34 cellular contexts compared by ENCODE assay signal in genomic region chr1:234696986-234697385, GRCh38.
DNase-seq lines count a peak whose midpoint lies in the region; ATAC-seq, FAIRE-seq and TF ChIP-seq lines count a peak whose summit lies in the region.
"Had no signal": no experiment of that assay in that cellular context is flagged by ENCODE, and none has a peak within 500 bp of the region (broad histone marks: within the 10 kb centered on the region; RNA-seq: fewer than 3 reads in every experiment).

No MANE protein-coding gene starts in this region.

- no peak overlapping the region for H3K27ac ChIP-seq in astrocyte (ENCODE audit: low read depth, low read length)
- H3K27ac ChIP-seq in body of pancreas, result no peak overlapping the region
- H3K27ac ChIP-seq: adrenal gland, epithelial cell of prostate, heart right ventricle, psoas muscle, transverse colon had no signal

- H3K4me3 Mint-ChIP-seq in astrocyte (ENCODE audit: unreplicated experiment), result no peak overlapping the region
- H3K4me3 Mint-ChIP-seq: natural killer cell; T-helper 1 cell treated with Interleukin-12 subunit alpha and Interleukin-12 subunit beta and Interleukin-4 antibody, amounts not matched to agents 30 μg/mL and 1 μg/mL, for 36 hours had no signal

- no peak overlapping the region for H3K27ac Mint-ChIP-seq in astrocyte (ENCODE audit: unreplicated experiment)
- H3K27ac Mint-ChIP-seq: natural killer cell; T-helper 1 cell treated with Interleukin-12 subunit alpha and Interleukin-12 subunit beta and Interleukin-4 antibody, amounts not matched to agents 30 μg/mL and 1 μg/mL, for 36 hours had no signal

- TF ChIP-seq POLR2A in GM12891 (IDR thresholded peaks at IDR 0.05; ENCODE audit: low read depth, low read length), result no peak
- TF ChIP-seq POLR2A in body of pancreas (IDR thresholded peaks at IDR 0.05), result no peak

- no peak overlapping the region for H3K9ac ChIP-seq in astrocyte (ENCODE audit: low read length)

- no peaks in the 10 kb centered on the region for H3K79me2 ChIP-seq in astrocyte (ENCODE audit: insufficient read depth, low read length)

- H3K4me3 ChIP-seq in astrocyte (ENCODE audit: insufficient read depth, low read depth, low read length), result no peak overlapping the region
- H3K4me3 ChIP-seq in fibroblast of pulmonary artery (replicated peaks; ENCODE audit: low read depth, low read length), result no peak overlapping the region
- H3K4me3 ChIP-seq in body of pancreas, result no peak overlapping the region
- H3K4me3 ChIP-seq: adrenal gland, heart right ventricle, psoas muscle, transverse colon had no signal

- TF ChIP-seq CTCF in astrocyte (IDR thresholded peaks at IDR 0.05; ENCODE audit: insufficient read depth, low read depth, low read length), result no peak
- no peak for TF ChIP-seq CTCF in fibroblast of pulmonary artery (IDR thresholded peaks at IDR 0.05; ENCODE audit: low read length, missing control alignments)
- no peak for TF ChIP-seq CTCF in GM13976 (IDR thresholded peaks at IDR 0.05; ENCODE audit: borderline replicate concordance, control extremely low read depth, extremely low read depth, insufficient read depth, missing control alignments)
- no peak for TF ChIP-seq CTCF in body of pancreas (IDR thresholded peaks at IDR 0.05)

- ATAC-seq in body of pancreas, result no peak
- ATAC-seq: heart right ventricle, natural killer cell, psoas muscle, sciatic nerve, SK-N-SH treated with all-trans-retinoic acid at 6 μM for 48 hours had no signal

- H3K36me3 ChIP-seq in astrocyte (ENCODE audit: insufficient read depth, low read length), result no peaks in the 10 kb centered on the region
- H3K36me3 ChIP-seq in body of pancreas (replicated peaks in 1 of 2; ENCODE audit: insufficient read depth in 1 of 2, low read depth in 2 of 2), result no peaks in the 10 kb centered on the region
- H3K36me3 ChIP-seq: adrenal gland, heart right ventricle, transverse colon had no signal

- DNase-seq in GM12891 (ENCODE audit: insufficient read length, low spot score) (no peak), astrocyte (ENCODE audit: low read depth) (peak; percentile 83), fibroblast of pulmonary artery (ENCODE audit: low read depth) (peak; percentile 29), cortex of kidney (lab: John Stamatoyannopoulos, UW) (no peak), GM13976 (ENCODE audit: low spot score) (no peak), body of pancreas (no peak)
- DNase-seq in activated naive CD4-positive, alpha-beta T cell treated with anti-CD3 and anti-CD28 coated beads, Interleukin-2, amount 50 U/mL, for 16 hours, result no peak
- DNase-seq: activated CD4-positive, alpha-beta T cell treated with anti-CD3 and anti-CD28 coated beads, Interleukin-2, amount 50 U/mL, for 48 hours; activated naive CD4-positive, alpha-beta T cell; activated T-cell treated with anti-CD3 and anti-CD28 coated beads, Interleukin-2, amount 50 U/mL, for 48 hours; adrenal gland; DMS79; effector CD8-positive, alpha-beta T cell; GDM1; H7; heart right ventricle; Kasumi-1; natural killer cell; NCI-H1417; NCI-H2081 treated with DMSO at 0.1 percent for 48 hours; NCI-H2227 treated with DMSO at 0.1 percent for 48 hours; NCI-H526 treated with DMSO at 0.1 percent for 48 hours; occipital lobe; psoas muscle; Right ventricle myocardium superior; stimulated activated CD4-positive, alpha-beta T cell treated with anti-CD3 and anti-CD28 coated beads, Interleukin-4, amount 100 ng/mL, for 4 hours; transverse colon had no signal

- H2AFZ ChIP-seq in astrocyte (ENCODE audit: low read depth, low read length), result no peak overlapping the region

- in situ Hi-C loops in GM13976 (cut with MboI; ENCODE audit: low sequenced_read_pairs, unreplicated experiment), result no loop called here

- peaks cover 12% of the 10 kb centered on the region for H3K4me1 ChIP-seq in astrocyte (ENCODE audit: insufficient read depth, low read length)
- H3K4me1 ChIP-seq in body of pancreas, result no peaks in the 10 kb centered on the region

- H3K27me3 ChIP-seq in astrocyte (ENCODE audit: insufficient read depth, low read length), result no peaks in the 10 kb centered on the region
- H3K27me3 ChIP-seq in body of pancreas, result no peaks in the 10 kb centered on the region
- H3K27me3 ChIP-seq: adrenal gland, heart right ventricle, transverse colon had no signal

- H3K4me2 ChIP-seq in astrocyte (ENCODE audit: low read length), result no peak overlapping the region

- peaks cover 15% of the 10 kb centered on the region for H3K4me1 Mint-ChIP-seq in astrocyte (ENCODE audit: low read depth, unreplicated experiment)
- H3K4me1 Mint-ChIP-seq: natural killer cell had no signal

- H3K9me3 Mint-ChIP-seq in astrocyte (ENCODE audit: unreplicated experiment), result peaks cover 5% of the 10 kb centered on the region
- H3K9me3 Mint-ChIP-seq: natural killer cell; T-helper 1 cell treated with Interleukin-12 subunit alpha and Interleukin-12 subunit beta and Interleukin-4 antibody, amounts not matched to agents 30 μg/mL and 1 μg/mL, for 36 hours had no signal

- no peaks in the 10 kb centered on the region for H3K36me3 Mint-ChIP-seq in astrocyte (ENCODE audit: low read depth, unreplicated experiment)
- H3K36me3 Mint-ChIP-seq: natural killer cell had no signal

- no peak for FAIRE-seq in GM12891 (lab: Jason Lieb, UNC)
- FAIRE-seq in astrocyte (lab: Jason Lieb, UNC), result no peak
- FAIRE-seq: colon, frontal cortex, TTC549 had no signal

- H3K9me3 ChIP-seq in astrocyte (ENCODE audit: insufficient read depth, low read depth, low read length), result no peaks in the 10 kb centered on the region
- H3K9me3 ChIP-seq in body of pancreas, result no peaks in the 10 kb centered on the region
- H3K9me3 ChIP-seq: adrenal gland, heart right ventricle, psoas muscle, transverse colon had no signal

- WGBS in body of pancreas, 2 donors, result 63 to 68% methylated on average over 1 of the region's 1 CpG

- no peaks in the 10 kb centered on the region for H4K20me1 ChIP-seq in astrocyte (ENCODE audit: insufficient read depth, low read length)

- peaks cover 6% of the 10 kb centered on the region for H3K27me3 Mint-ChIP-seq in astrocyte (ENCODE audit: low read depth, unreplicated experiment)

- intact Hi-C loops in body of pancreas (cut with DNase I), result no loop called here

TF ChIP-seq in GM12891, 5 proteins besides CTCF, POLR2A, EP300 and RAD21:
- no peak for TF ChIP-seq PAX5 (IDR thresholded peaks at IDR 0.05; ENCODE audit: insufficient read depth, low read length, severe bottlenecking)
- TF ChIP-seq POU2F2 (IDR thresholded peaks at IDR 0.05; ENCODE audit: low read depth, low read length), result no peak
- TF ChIP-seq POLR2AphosphoS5 (IDR thresholded peaks at IDR 0.05; ENCODE audit: low read depth, low read length), result no peak
- TF ChIP-seq TAF1 (IDR thresholded peaks at IDR 0.05; ENCODE audit: low read depth, low read length), result no peak
- TF ChIP-seq SPI1 (IDR thresholded peaks at IDR 0.05; ENCODE audit: low read depth, low read length), result peak; percentile 17; the same call in 1 of the 2 replicates

Comparison
In these comparisons a context has a peak if more than half of its experiments do, and no peak if none do; other contexts are left out.
1. DNase-seq: peak in astrocyte (single experiment) and fibroblast of pulmonary artery (single experiment); none in GM12891 (single experiment), cortex of kidney (single experiment), activated naive CD4-positive, alpha-beta T cell treated with anti-CD3 and anti-CD28 coated beads, Interleukin-2, amount 50 U/mL, for 16 hours (single experiment), GM13976 (single experiment) and body of pancreas (0 of 4).